ENCODE assay signal across 17 cellular contexts in the genomic region with DNA sequence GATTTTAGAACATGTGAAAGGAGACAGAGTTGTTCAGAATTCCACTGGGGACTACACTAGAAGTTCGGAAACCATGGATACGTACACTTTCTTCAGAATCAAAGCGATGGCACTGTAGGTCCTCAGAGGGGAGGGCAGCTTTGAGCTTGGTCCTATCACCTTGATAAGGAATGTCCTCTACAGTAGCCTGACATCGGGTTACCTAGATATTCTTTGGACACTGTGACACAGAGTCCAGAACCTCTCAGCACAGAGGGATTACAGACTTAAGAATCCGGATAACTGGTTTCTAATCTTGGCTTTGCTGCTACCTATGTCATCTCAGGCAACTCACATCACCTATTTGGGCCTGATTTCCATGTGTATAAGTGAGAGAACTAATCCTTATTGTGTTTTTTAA.
"Had no signal": no experiment of that assay in that cellular context is flagged by ENCODE, and none has a peak within 500 bp of the region (broad histone marks: within the 10 kb centered on the region; RNA-seq: fewer than 3 reads in every experiment).

No MANE protein-coding gene starts in this region.

- DNase-seq: activated CD4-positive, alpha-beta T cell treated with anti-CD3 and anti-CD28 coated beads, Interleukin-2, amount 50 U/mL, for 48 hours; activated CD4-positive, CD25-positive, alpha-beta regulatory T cell treated with anti-CD3 and anti-CD28 coated beads, Interleukin-2, amount 50 U/mL, for 72 hours; activated CD8-positive, alpha-beta memory T cell treated with anti-CD3 and anti-CD28 coated beads, Interleukin-2, amount 50 U/mL, for 48 hours; anterior cingulate cortex; dorsolateral prefrontal cortex; foreskin melanocyte; left lung; mesendoderm; ovary; stimulated activated CD4-positive, alpha-beta T cell treated with anti-CD3 and anti-CD28 coated beads, Interleukin-4, amount 100 ng/mL, for 1 hour; T-helper 2 cell; tibial artery had no signal

- H3K4me3 Mint-ChIP-seq: neural progenitor cell had no signal

- H3K27me3 ChIP-seq: dorsolateral prefrontal cortex, left lung, neural progenitor cell, ovary, tibial artery, vagina had no signal

- H3K36me3 ChIP-seq: left lung, neural progenitor cell, ovary, vagina had no signal

- H3K27ac Mint-ChIP-seq: neural progenitor cell had no signal

- H3K27ac ChIP-seq: dorsolateral prefrontal cortex, neural progenitor cell, ovary, vagina had no signal

- ATAC-seq: activated naive CD4-positive, alpha-beta T cell treated with anti-CD3 and anti-CD28 coated beads, Interleukin-2, amount 50 U/mL, for 72 hours; left lung had no signal

- H3K9me3 ChIP-seq: left lung, ovary, tibial artery, vagina had no signal

- H3K4me3 ChIP-seq: dorsolateral prefrontal cortex, left lung, neural progenitor cell, ovary, tibial artery, vagina had no signal

- FAIRE-seq: islet of Langerhans, TTC549 had no signal
